ENCODE assay signal across 9 cellular contexts in genomic region chr9:129598089-129598596, GRCh38. TPM values are rescaled to one million over a fixed set of nuclear protein-coding genes. Genes with fewer than 3 reads are reported as not detected.
DNase-seq lines count a peak whose midpoint lies in the region; ATAC-seq and TF ChIP-seq lines count a peak whose summit lies in the region.
"Had no signal": no experiment of that assay in that cellular context is flagged by ENCODE, and none has a peak within 500 bp of the region (broad histone marks: within the 10 kb centered on the region; RNA-seq: fewer than 3 reads in every experiment).

No MANE protein-coding gene starts in this region.

- H3K9me3 ChIP-seq in body of pancreas (no peaks in the 10 kb centered on the region), lung (ENCODE audit: control insufficient read depth in 2 of 2, insufficient read depth in 1 of 2, low read length in 1 of 2) (no peaks in the 10 kb centered on the region)

- DNase-seq in activated T-cell treated with anti-CD3 and anti-CD28 coated beads, Interleukin-2, amount 50 U/mL, for 24 hours, result no peak
- no peak for DNase-seq in activated T-cell treated with anti-CD3 and anti-CD28 coated beads, Interleukin-2, amount 50 U/mL, for 1 hour
- DNase-seq in body of pancreas, result no peak
- no peak for DNase-seq in lung (ENCODE audit: low spot score)
- DNase-seq in NCI-H345 (lab: John Stamatoyannopoulos, UW), result no peak
- DNase-seq in stimulated activated CD4-positive, alpha-beta T cell treated with anti-CD3 and anti-CD28 coated beads, Interleukin-2, amount 100 ng/mL, for 24 hours, result no peak
- DNase-seq in T1000 (lab: John Stamatoyannopoulos, UW), result no peak
- DNase-seq: activated CD4-positive, alpha-beta T cell treated with anti-CD3 and anti-CD28 coated beads for 1 hour had no signal

- H3K9me3 Mint-ChIP-seq in activated T-cell treated with anti-CD3 and anti-CD28 coated beads, Interleukin-2, amount 50 U/mL, for 24 hours, result no peaks in the 10 kb centered on the region

- peak overlapping the region; percentile 11 for H3K27ac Mint-ChIP-seq in activated T-cell treated with anti-CD3 and anti-CD28 coated beads, Interleukin-2, amount 50 U/mL, for 24 hours

- H3K36me3 Mint-ChIP-seq in activated T-cell treated with anti-CD3 and anti-CD28 coated beads, Interleukin-2, amount 50 U/mL, for 24 hours (ENCODE audit: low read depth), result no peaks in the 10 kb centered on the region

- H3K4me1 Mint-ChIP-seq in activated T-cell treated with anti-CD3 and anti-CD28 coated beads, Interleukin-2, amount 50 U/mL, for 24 hours (ENCODE audit: low read depth), result peaks cover 20% of the 10 kb centered on the region

- no peaks in the 10 kb centered on the region for H3K27me3 ChIP-seq in body of pancreas
- H3K27me3 ChIP-seq in lung (ENCODE audit: control insufficient read depth, insufficient read depth), result no peaks in the 10 kb centered on the region

- intact Hi-C loops in body of pancreas (cut with DNase I), result no loop called here

- no peak overlapping the region for H3K4me3 ChIP-seq in body of pancreas
- H3K4me3 ChIP-seq in lung, result no peak overlapping the region

- no peak for TF ChIP-seq POLR2A in body of pancreas (IDR thresholded peaks at IDR 0.05)

- 64 to 81% methylated on average over 11 to 14 of the region's 14 CpGs for WGBS in body of pancreas, 2 donors
- WGBS in lung, 2 donors, result 35 to 52% methylated on average over 14 of the region's 14 CpGs

- H3K36me3 ChIP-seq in body of pancreas (replicated peaks in 1 of 2; ENCODE audit: insufficient read depth in 1 of 2, low read depth in 2 of 2) (no peaks in the 10 kb centered on the region), lung (ENCODE audit: control insufficient read depth in 2 of 2, insufficient read depth in 2 of 2, low read length in 2 of 2) (no peaks in the 10 kb centered on the region)

- no peak for TF ChIP-seq CTCF in body of pancreas (IDR thresholded peaks at IDR 0.05)
- TF ChIP-seq CTCF in lung (IDR thresholded peaks at IDR 0.05; ENCODE audit: control extremely low read depth, extremely low read depth), result no peak

- ATAC-seq in body of pancreas (no peak), lung (ENCODE audit: insufficient read depth, low FRiP score) (no peak)

- peaks cover 6% of the 10 kb centered on the region for H3K27me3 Mint-ChIP-seq in activated T-cell treated with anti-CD3 and anti-CD28 coated beads, Interleukin-2, amount 50 U/mL, for 24 hours

- peaks cover 14% of the 10 kb centered on the region for H3K4me1 ChIP-seq in body of pancreas
- H3K4me1 ChIP-seq in lung (ENCODE audit: control insufficient read depth in 2 of 2, insufficient read depth in 2 of 2, low read length in 2 of 2), result peaks cover 0 to 12% of the 10 kb centered on the region in 2 donors

- H3K4me3 Mint-ChIP-seq in activated T-cell treated with anti-CD3 and anti-CD28 coated beads, Interleukin-2, amount 50 U/mL, for 24 hours, result peak overlapping the region; percentile 31

- peak overlapping the region in 3 of 4 donors; percentile 26 to 61 (median 49) for H3K27ac ChIP-seq in body of pancreas
- H3K27ac ChIP-seq in lung (ENCODE audit: low read depth in 1 of 2, low read length in 1 of 2), result peak overlapping the region; percentile 52 to 75
- H3K27ac ChIP-seq in temporal lobe (ENCODE audit: low read depth, low read length), result peak overlapping the region; percentile 17

RNA-seq across cellular contexts. Expression of gene C9orf50, which starts 22.8 kb away (rescaled TPM):
- not detected for total RNA-seq in body of pancreas
- total RNA-seq in lung, result under 1 TPM; 0.15 to 0.28 TPM
- not detected for polyA plus RNA-seq in lung
- not detected for total RNA-seq in temporal lobe

RNA-seq across cellular contexts. Expression of gene NTMT1, which starts 27.8 kb away (rescaled TPM):
- total RNA-seq in body of pancreas, result 10 to 100 TPM; 11.2 to 14.5 TPM
- 10 to 100 TPM; 14.3 to 30.1 TPM for total RNA-seq in lung
- polyA plus RNA-seq in lung, result 10 to 100 TPM; 36.3 to 54.7 TPM
- total RNA-seq in temporal lobe, result 11.1 TPM

RNA-seq across cellular contexts. Expression of gene ASB6, which starts 43.8 kb away (rescaled TPM):
- total RNA-seq in body of pancreas (10 to 100 TPM; 12.7 to 14.5 TPM), lung (10 to 100 TPM; 11.8 to 19.5 TPM), temporal lobe (12.5 TPM)
- 10 to 100 TPM; 15.7 to 16.4 TPM for polyA plus RNA-seq in lung
